ENCODE assay signal across 8 cellular contexts in genomic region chr4:118836763-118837507, GRCh38. TPM values are rescaled to one million over a fixed set of nuclear protein-coding genes. Genes with fewer than 3 reads are reported as not detected.
DNase-seq lines count a peak whose midpoint lies in the region; ATAC-seq, FAIRE-seq and TF ChIP-seq lines count a peak whose summit lies in the region.

No MANE protein-coding gene starts in this region.

- no peak for TF ChIP-seq CTCF in fibroblast of villous mesenchyme (IDR thresholded peaks at IDR 0.05; ENCODE audit: insufficient read depth, low read depth, low read length)

- DNase-seq in GM19239 (ENCODE audit: insufficient read length, low spot score) (no peak), fibroblast of villous mesenchyme (ENCODE audit: low read depth) (no peak), skeletal muscle cell (ENCODE audit: low read depth) (no peak), globus pallidus (ENCODE audit: low spot score) (no peak), NCI-H2081 (lab: John Stamatoyannopoulos, UW) (no peak), AG08396 (ENCODE audit: low spot score) (no peak), COR-L47 (lab: John Stamatoyannopoulos, UW) (no peak)

- peak; percentile 64 for FAIRE-seq in GM19239 (lab: Jason Lieb, UNC)

- peak; percentile 6 for ATAC-seq in SK-N-SH treated with all-trans-retinoic acid at 6 μM for 48 hours

- H3K4me3 ChIP-seq in fibroblast of villous mesenchyme (ENCODE audit: low read depth, low read length) = peak overlapping the region; percentile 91
- H3K4me3 ChIP-seq in skeletal muscle cell (ENCODE audit: low read depth, low read length) = peak overlapping the region; percentile 89

TF ChIP-seq in SK-N-SH treated with all-trans-retinoic acid at 6 μM for 48 hours, 23 proteins besides CTCF, POLR2A, EP300 and RAD21:
- no peak for TF ChIP-seq ZC3H10 (CRISPR knock-in tag; IDR thresholded peaks at IDR 0.05)
- TF ChIP-seq TCF4 (CRISPR knock-in tag; IDR thresholded peaks at IDR 0.05; ENCODE audit: borderline replicate concordance) = no peak
- no peak for TF ChIP-seq ZFP30 (CRISPR knock-in tag; IDR thresholded peaks at IDR 0.05)
- TF ChIP-seq SNAI2 (CRISPR knock-in tag; IDR thresholded peaks at IDR 0.05) = no peak
- TF ChIP-seq, protein P1, sequence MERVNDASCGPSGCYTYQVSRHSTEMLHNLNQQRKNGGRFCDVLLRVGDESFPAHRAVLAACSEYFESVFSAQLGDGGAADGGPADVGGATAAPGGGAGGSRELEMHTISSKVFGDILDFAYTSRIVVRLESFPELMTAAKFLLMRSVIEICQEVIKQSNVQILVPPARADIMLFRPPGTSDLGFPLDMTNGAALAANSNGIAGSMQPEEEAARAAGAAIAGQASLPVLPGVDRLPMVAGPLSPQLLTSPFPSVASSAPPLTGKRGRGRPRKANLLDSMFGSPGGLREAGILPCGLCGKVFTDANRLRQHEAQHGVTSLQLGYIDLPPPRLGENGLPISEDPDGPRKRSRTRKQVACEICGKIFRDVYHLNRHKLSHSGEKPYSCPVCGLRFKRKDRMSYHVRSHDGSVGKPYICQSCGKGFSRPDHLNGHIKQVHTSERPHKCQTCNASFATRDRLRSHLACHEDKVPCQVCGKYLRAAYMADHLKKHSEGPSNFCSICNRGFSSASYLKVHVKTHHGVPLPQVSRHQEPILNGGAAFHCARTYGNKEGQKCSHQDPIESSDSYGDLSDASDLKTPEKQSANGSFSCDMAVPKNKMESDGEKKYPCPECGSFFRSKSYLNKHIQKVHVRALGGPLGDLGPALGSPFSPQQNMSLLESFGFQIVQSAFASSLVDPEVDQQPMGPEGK (CRISPR knock-in tag; IDR thresholded peaks at IDR 0.05; ENCODE audit: borderline replicate concordance) = no peak
- TF ChIP-seq BACH2 (CRISPR knock-in tag; IDR thresholded peaks at IDR 0.05; ENCODE audit: borderline replicate concordance) = no peak
- TF ChIP-seq CSDC2 (CRISPR knock-in tag; IDR thresholded peaks at IDR 0.05) = no peak
- TF ChIP-seq ZFP3 (CRISPR knock-in tag; IDR thresholded peaks at IDR 0.05) = no peak
- no peak for TF ChIP-seq ZNF565 (CRISPR knock-in tag; conservative IDR thresholded peaks at IDR 0.05; ENCODE audit: low read depth)
- no peak for TF ChIP-seq ZNF70 (CRISPR knock-in tag; IDR thresholded peaks at IDR 0.05)
- TF ChIP-seq ZNF8 (CRISPR knock-in tag; IDR thresholded peaks at IDR 0.05) = no peak
- no peak for TF ChIP-seq GLIS3 (CRISPR knock-in tag; IDR thresholded peaks at IDR 0.05)
TF ChIP-seq in SK-N-SH treated with all-trans-retinoic acid at 6 μM for 48 hours: peak in this region for 0.

RNA-seq across cellular contexts. Expression of gene SEC24D, which starts 1.0 kb away (rescaled TPM):
- total RNA-seq in fibroblast of villous mesenchyme = 103 and 134 TPM in 2 replicates

RNA-seq across cellular contexts. Expression of gene SYNPO2, which starts 51.7 kb away (rescaled TPM):
- total RNA-seq in fibroblast of villous mesenchyme = 139 and 194 TPM in 2 replicates
